31 cellular contexts compared by ENCODE assay signal in the genomic region with DNA sequence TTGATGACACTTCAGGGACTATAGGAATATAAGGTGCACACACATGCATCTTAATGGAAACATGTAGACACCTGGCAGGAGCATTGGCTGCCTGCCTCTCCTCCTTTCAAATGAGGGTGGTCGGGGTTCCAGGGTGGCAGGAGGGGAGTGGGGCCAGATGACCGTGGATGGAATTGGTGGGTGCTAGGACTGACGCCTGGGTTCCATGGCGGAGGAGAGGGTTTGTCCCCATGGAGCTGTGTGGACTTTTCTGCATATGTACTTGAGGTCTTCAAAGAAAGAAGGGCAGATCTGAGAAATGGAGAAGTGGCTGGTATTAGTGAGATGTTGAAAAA. TPM values are rescaled to one million over a fixed set of nuclear protein-coding genes. Genes with fewer than 3 reads are reported as not detected.
A peak's percentile ranks its signal among the peaks of the same experiment; 100 is the strongest.
DNase-seq lines count a peak whose midpoint lies in the region; ATAC-seq, FAIRE-seq and TF ChIP-seq lines count a peak whose summit lies in the region.
"Had no signal": no experiment of that assay in that cellular context is flagged by ENCODE, and none has a peak within 500 bp of the region (broad histone marks: within the 10 kb centered on the region; RNA-seq: fewer than 3 reads in every experiment).

No MANE protein-coding gene starts in this region.

- 83 to 84% methylated on average over 4 of the region's 4 CpGs for WGBS in aorta, 2 donors

- peaks cover 7% of the 10 kb centered on the region for H4K20me1 ChIP-seq in astrocyte (ENCODE audit: insufficient read depth, low read length)

- H3K36me3 Mint-ChIP-seq in astrocyte (ENCODE audit: low read depth, unreplicated experiment): no peaks in the 10 kb centered on the region
- peaks cover 4% of the 10 kb centered on the region for H3K36me3 Mint-ChIP-seq in mesothelial cell of epicardium
- no peaks in the 10 kb centered on the region for H3K36me3 Mint-ChIP-seq in stimulated activated effector memory CD8-positive, alpha-beta T cell treated with anti-CD3 and anti-CD28 coated beads, Interleukin-12 subunit alpha, Interleukin-12 subunit beta, amount 100 ng/mL, for 72 hours

- peaks cover 4% of the 10 kb centered on the region for H3K4me1 Mint-ChIP-seq in astrocyte (ENCODE audit: low read depth, unreplicated experiment)
- H3K4me1 Mint-ChIP-seq in mesothelial cell of epicardium: peaks cover 18% of the 10 kb centered on the region
- peaks cover 18% of the 10 kb centered on the region for H3K4me1 Mint-ChIP-seq in stimulated activated effector memory CD8-positive, alpha-beta T cell treated with anti-CD3 and anti-CD28 coated beads, Interleukin-12 subunit alpha, Interleukin-12 subunit beta, amount 100 ng/mL, for 72 hours

- H3K4me3 Mint-ChIP-seq in astrocyte (ENCODE audit: unreplicated experiment): no peak overlapping the region
- no peak overlapping the region for H3K4me3 Mint-ChIP-seq in mesothelial cell of epicardium
- no peak overlapping the region for H3K4me3 Mint-ChIP-seq in stimulated activated effector memory CD8-positive, alpha-beta T cell treated with anti-CD3 and anti-CD28 coated beads, Interleukin-12 subunit alpha, Interleukin-12 subunit beta, amount 100 ng/mL, for 72 hours
- H3K4me3 Mint-ChIP-seq: activated CD4-positive, alpha-beta T cell treated with anti-CD3 and anti-CD28 coated beads for 36 hours; effector memory CD8-positive, alpha-beta T cell; T-helper 1 cell treated with Interleukin-12 subunit alpha and Interleukin-12 subunit beta and Interleukin-4 antibody, amounts not matched to agents 30 μg/mL and 1 μg/mL, for 36 hours had no signal

- H3K27ac Mint-ChIP-seq in astrocyte (ENCODE audit: unreplicated experiment): no peak overlapping the region
- no peak overlapping the region for H3K27ac Mint-ChIP-seq in mesothelial cell of epicardium
- H3K27ac Mint-ChIP-seq in stimulated activated effector memory CD8-positive, alpha-beta T cell treated with anti-CD3 and anti-CD28 coated beads, Interleukin-12 subunit alpha, Interleukin-12 subunit beta, amount 100 ng/mL, for 72 hours: peak overlapping the region; percentile 38
- H3K27ac Mint-ChIP-seq: activated CD4-positive, alpha-beta T cell treated with anti-CD3 and anti-CD28 coated beads for 36 hours; effector memory CD8-positive, alpha-beta T cell; T-helper 1 cell treated with Interleukin-12 subunit alpha and Interleukin-12 subunit beta and Interleukin-4 antibody, amounts not matched to agents 30 μg/mL and 1 μg/mL, for 36 hours had no signal

- H3K4me3 ChIP-seq in ACC112 (ENCODE audit: low read depth, low read length) (peak overlapping the region; percentile 87), astrocyte (ENCODE audit: insufficient read depth, low read depth, low read length) (peak overlapping the region; percentile 45), aorta (ENCODE audit: low read length in 2 of 2) (no peak overlapping the region)
- H3K4me3 ChIP-seq: A549, colonic mucosa, esophagus muscularis mucosa, lower lobe of right lung, SJSA1 had no signal

- no peak for ATAC-seq in stimulated activated effector memory CD8-positive, alpha-beta T cell treated with anti-CD3 and anti-CD28 coated beads, Interleukin-12 subunit alpha, Interleukin-12 subunit beta, amount 100 ng/mL, for 72 hours
- ATAC-seq in aorta (ENCODE audit: low FRiP score): no peak
- ATAC-seq: activated CD4-positive, alpha-beta T cell treated with anti-CD3 and anti-CD28 coated beads for 36 hours; effector memory CD8-positive, alpha-beta T cell had no signal

- H3K4me1 ChIP-seq in ACC112 (ENCODE audit: control insufficient read depth, insufficient read depth, low read length, unreplicated experiment) (peaks cover 59% of the 10 kb centered on the region), astrocyte (ENCODE audit: insufficient read depth, low read length) (peaks cover 27% of the 10 kb centered on the region), aorta (ENCODE audit: control insufficient read depth in 1 of 2, insufficient read depth in 2 of 2, low read length in 2 of 2) (peaks cover 0 to under 1% of the 10 kb centered on the region in 2 donors)
- H3K4me1 ChIP-seq: A549, breast epithelium, colonic mucosa, lower lobe of right lung, SJSA1 had no signal

- H3K27me3 ChIP-seq in ACC112 (ENCODE audit: insufficient read depth, low read length) (no peaks in the 10 kb centered on the region), astrocyte (ENCODE audit: insufficient read depth, low read length) (no peaks in the 10 kb centered on the region), aorta (ENCODE audit: control insufficient read depth in 1 of 2, insufficient read depth in 2 of 2, low read length in 1 of 2) (no peaks in the 10 kb centered on the region)
- H3K27me3 ChIP-seq: breast epithelium, SJSA1 had no signal

- peak overlapping the region; percentile 58 for H2AFZ ChIP-seq in ACC112 (ENCODE audit: low read length, unreplicated experiment)
- H2AFZ ChIP-seq in astrocyte (ENCODE audit: low read depth, low read length): no peak overlapping the region

- no peak for TF ChIP-seq CTCF in astrocyte (IDR thresholded peaks at IDR 0.05; ENCODE audit: insufficient read depth, low read depth, low read length)
- TF ChIP-seq CTCF in mesothelial cell of epicardium (IDR thresholded peaks at IDR 0.05; ENCODE audit: unreplicated experiment): peak; percentile 6

- H3K27me3 Mint-ChIP-seq in astrocyte (ENCODE audit: low read depth, unreplicated experiment): peaks cover 76% of the 10 kb centered on the region
- peaks cover 84% of the 10 kb centered on the region for H3K27me3 Mint-ChIP-seq in mesothelial cell of epicardium (ENCODE audit: low read depth)

- intact Hi-C loops in aorta (cut with DNase I): loop anchor here (5.0 to 10.0 kb wide), 3 partner anchors 53 to 211 kb away; no protein-coding TSS in a partner anchor

- H3K36me3 ChIP-seq in ACC112 (ENCODE audit: insufficient read depth, low read length) (no peaks in the 10 kb centered on the region), astrocyte (ENCODE audit: insufficient read depth, low read length) (no peaks in the 10 kb centered on the region), aorta (ENCODE audit: control insufficient read depth in 1 of 2, insufficient read depth in 2 of 2, low read length in 1 of 2) (no peaks in the 10 kb centered on the region)
- H3K36me3 ChIP-seq: breast epithelium, colonic mucosa, esophagus muscularis mucosa, lower lobe of right lung, neutrophil, SJSA1, tibial nerve had no signal

- peak overlapping the region; percentile 91 for H3K27ac ChIP-seq in ACC112 (ENCODE audit: low read depth, low read length)
- H3K27ac ChIP-seq in astrocyte (ENCODE audit: low read depth, low read length): no peak overlapping the region
- H3K27ac ChIP-seq in aorta (ENCODE audit: low read depth in 1 of 2, low read length in 2 of 2): no peak overlapping the region
- H3K27ac ChIP-seq: A549, colonic mucosa, neutrophil, SJSA1 had no signal

- H3K9me3 Mint-ChIP-seq in astrocyte (ENCODE audit: unreplicated experiment): peaks cover 24% of the 10 kb centered on the region
- no peaks in the 10 kb centered on the region for H3K9me3 Mint-ChIP-seq in mesothelial cell of epicardium
- H3K9me3 Mint-ChIP-seq in stimulated activated effector memory CD8-positive, alpha-beta T cell treated with anti-CD3 and anti-CD28 coated beads, Interleukin-12 subunit alpha, Interleukin-12 subunit beta, amount 100 ng/mL, for 72 hours: no peaks in the 10 kb centered on the region
- H3K9me3 Mint-ChIP-seq: effector memory CD8-positive, alpha-beta T cell; T-helper 1 cell treated with Interleukin-12 subunit alpha and Interleukin-12 subunit beta and Interleukin-4 antibody, amounts not matched to agents 30 μg/mL and 1 μg/mL, for 36 hours had no signal

- no peaks in the 10 kb centered on the region for H3K9me3 ChIP-seq in astrocyte (ENCODE audit: insufficient read depth, low read depth, low read length)
- no peaks in the 10 kb centered on the region for H3K9me3 ChIP-seq in aorta (ENCODE audit: control insufficient read depth, low read length)
- H3K9me3 ChIP-seq: A549, breast epithelium, colonic mucosa, esophagus muscularis mucosa, lower lobe of right lung, neutrophil, SJSA1, tibial nerve had no signal

- no peak for DNase-seq in astrocyte (ENCODE audit: low read depth)
- DNase-seq in mesothelial cell of epicardium (ENCODE audit: low spot score in 2 of 2, unreplicated experiment in 2 of 2): no peak
- DNase-seq in stimulated activated effector memory CD8-positive, alpha-beta T cell treated with anti-CD3 and anti-CD28 coated beads, Interleukin-12 subunit alpha, Interleukin-12 subunit beta, amount 100 ng/mL, for 72 hours (ENCODE audit: low spot score in 2 of 2): no peak
- DNase-seq in KG1 (lab: John Stamatoyannopoulos, UW): no peak
- DNase-seq in DMS53 treated with DMSO at 0.1 percent for 48 hours (lab: John Stamatoyannopoulos, UW; ENCODE audit: unreplicated experiment): no peak
- no peak for DNase-seq in aorta
- no peak for DNase-seq in NCI-H774 (lab: John Stamatoyannopoulos, UW)
- DNase-seq: activated CD8-positive, alpha-beta memory T cell treated with anti-CD3 and anti-CD28 coated beads for 24 hours; activated gamma-delta T cell; activated T-cell treated with anti-CD3 and anti-CD28 coated beads, Interleukin-2, amount 50 U/mL, for 1 hour; COR-L47; DMS79; effector memory CD8-positive, alpha-beta T cell; Karpas-422; NCI-H1048; NCI-H1694 treated with DMSO at 0.1 percent for 48 hours; NCI-H2171 treated with DMSO at 0.1 percent for 48 hours; NCI-H524 treated with DMSO at 0.1 percent for 48 hours had no signal

- H3K9ac ChIP-seq in astrocyte (ENCODE audit: low read length): no peak overlapping the region

- H3K79me2 ChIP-seq in ACC112 (ENCODE audit: control insufficient read depth, insufficient read depth, low read length, unreplicated experiment): peaks cover 100% of the 10 kb centered on the region
- H3K79me2 ChIP-seq in astrocyte (ENCODE audit: insufficient read depth, low read length): peaks cover 100% of the 10 kb centered on the region

- FAIRE-seq in astrocyte (lab: Jason Lieb, UNC): no peak
- FAIRE-seq: A549, keratinocyte, small intestine had no signal

- H3K4me2 ChIP-seq in astrocyte (ENCODE audit: low read length): peak overlapping the region; percentile 90
- H3K4me2 ChIP-seq: A549 had no signal

RNA-seq across cellular contexts. Expression of gene PRRX1, which starts 7.7 kb away (rescaled TPM):
- total RNA-seq in astrocyte (1.3 and 2.6 TPM in 2 replicates), mesothelial cell of epicardium (8.0 to 9.7 TPM (median 8.9 TPM) in 3 replicates), aorta (100 to 1,000 TPM; 159 to 272 TPM)
- 10 to 100 TPM; 15.2 to 51.6 TPM for polyA plus RNA-seq in aorta
- total RNA-seq: activated CD4-positive, alpha-beta T cell treated with anti-CD3 and anti-CD28 coated beads for 36 hours had no signal
- polyA plus RNA-seq: keratinocyte had no signal

Comparison
In these comparisons a context has a peak if more than half of its experiments do, and no peak if none do; other contexts are left out.
1. H3K4me3 ChIP-seq: peak in ACC112 (single experiment) and astrocyte (single experiment); none in aorta (0 of 2).
2. RNA of gene PRRX1, which starts 7.7 kb away (total RNA-seq): 159 to 272 TPM in aorta; 8.0 to 9.7 TPM in mesothelial cell of epicardium and 1.3 to 2.6 TPM in astrocyte; every median in the first group is over 10 times any median in the second.